Comparison of ENCODE assay signal across 2 cellular contexts in genomic region chr17:30808785-30809286, GRCh38.
A peak's percentile ranks its signal among the peaks of the same experiment; 100 is the strongest.
TF ChIP-seq lines count a peak whose summit lies in the region.

No MANE protein-coding gene starts in this region.

TF ChIP-seq in liver, 16 proteins besides CTCF, POLR2A, EP300 and RAD21:
- TF ChIP-seq GABPA (IDR thresholded peaks at IDR 0.05 in 1 of 2, conservative IDR thresholded peaks at IDR 0.05 in 1 of 2) = peak in 1 of 2 donors; percentile 24
- TF ChIP-seq YY1 (IDR thresholded peaks at IDR 0.05) = no peak

TF ChIP-seq in HepG2, 621 proteins besides CTCF, POLR2A, EP300 and RAD21:
- TF ChIP-seq FUBP1 (CRISPR knock-in tag; IDR thresholded peaks at IDR 0.05; ENCODE audit: borderline replicate concordance) (no peak), SMAD3 (CRISPR knock-in tag; IDR thresholded peaks at IDR 0.05) (no peak), ZNF761 (CRISPR knock-in tag; conservative IDR thresholded peaks at IDR 0.05) (no peak), THAP11 (CRISPR knock-in tag; IDR thresholded peaks at IDR 0.05) (no peak), LRRFIP1 (CRISPR knock-in tag; conservative IDR thresholded peaks at IDR 0.05) (no peak), HMG20A (CRISPR knock-in tag; IDR thresholded peaks at IDR 0.05; ENCODE audit: borderline replicate concordance) (no peak), KDM2A (CRISPR knock-in tag; IDR thresholded peaks at IDR 0.05; ENCODE audit: borderline replicate concordance, low read depth) (no peak), ZNF83 (CRISPR knock-in tag; IDR thresholded peaks at IDR 0.05; ENCODE audit: borderline replicate concordance) (no peak), MZF1 (CRISPR knock-in tag; IDR thresholded peaks at IDR 0.05; ENCODE audit: borderline replicate concordance) (no peak), CSRNP1 (CRISPR knock-in tag; IDR thresholded peaks at IDR 0.05) (no peak), ZNF383 (CRISPR knock-in tag; IDR thresholded peaks at IDR 0.05; ENCODE audit: borderline replicate concordance) (no peak), BATF2 (CRISPR knock-in tag; IDR thresholded peaks at IDR 0.05) (no peak), ZNF407 (CRISPR knock-in tag; IDR thresholded peaks at IDR 0.05; ENCODE audit: not compliant biosample characterization) (no peak), CEBPB (IDR thresholded peaks at IDR 0.05; ENCODE audit: borderline replicate concordance, low read depth, low read length) (no peak), IKZF1 (IDR thresholded peaks at IDR 0.05) (no peak), PCBP2 (optimal IDR thresholded peaks at IDR 0.05; ENCODE audit: low read depth, low read length, poor library complexity, severe bottlenecking) (no peak), ZNF362 (CRISPR knock-in tag; IDR thresholded peaks at IDR 0.05; ENCODE audit: borderline replicate concordance) (no peak), PBX2 (CRISPR knock-in tag; IDR thresholded peaks at IDR 0.05) (no peak), KLF16 (CRISPR knock-in tag; IDR thresholded peaks at IDR 0.05) (no peak)
